In the genomic region with DNA sequence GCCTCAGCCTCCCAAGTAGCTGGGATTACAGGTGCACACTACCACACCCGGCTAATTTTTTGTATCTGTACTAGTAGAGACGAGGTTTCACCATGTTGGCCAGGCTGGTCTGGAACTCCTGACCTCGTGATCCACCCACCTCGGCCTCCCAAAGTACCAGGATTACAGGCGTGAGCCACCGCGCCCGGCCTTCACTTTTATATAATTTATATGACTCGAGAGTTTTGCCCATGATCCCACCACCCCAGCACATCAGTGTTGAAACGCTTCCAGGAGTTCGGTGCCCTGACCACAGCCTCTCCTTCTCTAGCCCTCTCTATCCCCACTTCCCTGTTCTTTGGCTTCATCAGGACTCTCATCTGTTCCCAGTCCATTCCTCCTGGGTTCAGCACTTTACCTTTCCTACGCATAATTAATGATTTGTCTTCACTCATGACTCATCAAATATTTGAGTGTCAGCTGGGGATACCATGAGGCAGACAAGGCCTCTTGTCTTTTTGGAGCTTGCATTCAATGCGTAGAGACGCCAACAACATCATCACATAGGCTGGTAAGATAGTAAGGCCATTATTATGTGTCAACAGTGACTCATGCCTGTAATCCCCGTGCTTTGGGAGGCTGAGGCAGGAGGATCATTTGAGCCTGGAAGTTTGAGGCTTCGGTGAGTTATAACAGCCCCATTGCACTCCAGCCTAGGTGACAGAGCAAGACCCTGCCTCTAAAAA, we compare ENCODE assay signal across 8 cellular contexts. TPM values are rescaled to one million over a fixed set of nuclear protein-coding genes. Genes with fewer than 3 reads are reported as not detected.
DNase-seq lines count a peak whose midpoint lies in the region; ATAC-seq lines count a peak whose summit lies in the region.

No MANE protein-coding gene starts in this region.

- ATAC-seq in CD4-positive, CD25-positive, alpha-beta regulatory T cell (ENCODE audit: low read depth in 2 of 2): no peak
- ATAC-seq in GM19397 (IDR thresholded peaks at IDR 0.05; ENCODE audit: unreplicated experiment) (no peak), GM18907 (IDR thresholded peaks at IDR 0.05; ENCODE audit: unreplicated experiment) (no peak)

- peak overlapping the region; percentile 98 for H3K27ac ChIP-seq in CD4-positive, CD25-positive, alpha-beta regulatory T cell (ENCODE audit: insufficient read depth, low read length, poor library complexity, severe bottlenecking)
- H3K27ac ChIP-seq in Karpas-422 (ENCODE audit: low read length) (peak overlapping the region; percentile 77; the same call in 1 of the 2 replicates), mucosa of rectum (ENCODE audit: low read depth in 2 of 2, low read length in 2 of 2) (no peak overlapping the region)

- no peak overlapping the region for H2AFZ ChIP-seq in Karpas-422 (ENCODE audit: low read length)

- peak overlapping the region; percentile 82 to 99 (median 84) for H3K4me3 Mint-ChIP-seq in CD4-positive, CD25-positive, alpha-beta regulatory T cell

- peak in 1 of 3 donors; percentile 34 for DNase-seq in CD4-positive, CD25-positive, alpha-beta regulatory T cell
- DNase-seq in Karpas-422 (no peak), astrocyte of the hippocampus (ENCODE audit: low read depth, low spot score) (peak; percentile 58), DMS79 treated with DMSO at 0.1 percent for 48 hours (lab: John Stamatoyannopoulos, UW) (no peak), HuH-7.5 (ENCODE audit: low spot score) (no peak)

- peaks cover 41% of the 10 kb centered on the region for H3K4me1 ChIP-seq in CD4-positive, CD25-positive, alpha-beta regulatory T cell (ENCODE audit: control insufficient read depth, insufficient read depth, low read length, poor library complexity, severe bottlenecking)
- peaks cover 19% of the 10 kb centered on the region for H3K4me1 ChIP-seq in Karpas-422 (ENCODE audit: low read length)
- H3K4me1 ChIP-seq in mucosa of rectum (ENCODE audit: control insufficient read depth in 2 of 2, insufficient read depth in 2 of 2, low read length in 2 of 2): peaks cover 4 to 7% of the 10 kb centered on the region in 2 donors

- peaks cover 27% of the 10 kb centered on the region for H3K79me2 ChIP-seq in Karpas-422 (ENCODE audit: low read length)

- no peaks in the 10 kb centered on the region for H3K27me3 ChIP-seq in CD4-positive, CD25-positive, alpha-beta regulatory T cell (ENCODE audit: control insufficient read depth, insufficient read depth, low read length)
- H3K27me3 ChIP-seq in Karpas-422 (ENCODE audit: low read length) (no peaks in the 10 kb centered on the region), mucosa of rectum (ENCODE audit: control insufficient read depth in 2 of 2, insufficient read depth in 2 of 2, low read length in 2 of 2) (no peaks in the 10 kb centered on the region)

- peak overlapping the region; percentile 82 to 100 (median 94) for H3K27ac Mint-ChIP-seq in CD4-positive, CD25-positive, alpha-beta regulatory T cell

- H3K27me3 Mint-ChIP-seq in CD4-positive, CD25-positive, alpha-beta regulatory T cell: no peaks in the 10 kb centered on the region

- H3K9me3 ChIP-seq in CD4-positive, CD25-positive, alpha-beta regulatory T cell (ENCODE audit: control insufficient read depth in 2 of 2, low read length in 2 of 2): no peaks in the 10 kb centered on the region
- no peaks in the 10 kb centered on the region for H3K9me3 ChIP-seq in Karpas-422 (ENCODE audit: low read length)
- no peaks in the 10 kb centered on the region for H3K9me3 ChIP-seq in mucosa of rectum (ENCODE audit: control insufficient read depth in 2 of 2, low read length in 2 of 2)

- no peaks in the 10 kb centered on the region for H4K20me1 ChIP-seq in Karpas-422 (ENCODE audit: insufficient read depth, low read depth, low read length)

- peaks cover 11 to 55% (median 26%) of the 10 kb centered on the region in 4 donors for H3K4me1 Mint-ChIP-seq in CD4-positive, CD25-positive, alpha-beta regulatory T cell

- H3K4me3 ChIP-seq in CD4-positive, CD25-positive, alpha-beta regulatory T cell (ENCODE audit: low read depth, low read length): peak overlapping the region; percentile 88
- H3K4me3 ChIP-seq in Karpas-422 (ENCODE audit: low read length) (peak overlapping the region; percentile 92), mucosa of rectum (ENCODE audit: low read length in 2 of 2) (peak overlapping the region; percentile 26 to 100)

- H3K9me3 Mint-ChIP-seq in CD4-positive, CD25-positive, alpha-beta regulatory T cell: no peaks in the 10 kb centered on the region

- H3K4me2 ChIP-seq in Karpas-422 (ENCODE audit: low read depth, low read length, poor library complexity, severe bottlenecking): peak overlapping the region; percentile 98

- no peaks in the 10 kb centered on the region for H3K9me2 ChIP-seq in Karpas-422 (replicated peaks; ENCODE audit: insufficient read depth, low read length)

- H3K9ac ChIP-seq in Karpas-422 (ENCODE audit: low read length): peak overlapping the region; percentile 87
- H3K9ac ChIP-seq in mucosa of rectum (ENCODE audit: low read depth in 1 of 2, low read length in 2 of 2): peak overlapping the region; percentile 17 to 91

- peaks cover 10% of the 10 kb centered on the region for H3K36me3 ChIP-seq in CD4-positive, CD25-positive, alpha-beta regulatory T cell (ENCODE audit: control insufficient read depth, insufficient read depth, low read length)
- no peaks in the 10 kb centered on the region for H3K36me3 ChIP-seq in Karpas-422 (ENCODE audit: insufficient read depth, low read length)
- peaks cover 9 to 18% of the 10 kb centered on the region in 2 donors for H3K36me3 ChIP-seq in mucosa of rectum (ENCODE audit: control insufficient read depth in 2 of 2, insufficient read depth in 2 of 2, low read length in 2 of 2)

- H3K36me3 Mint-ChIP-seq in CD4-positive, CD25-positive, alpha-beta regulatory T cell: peaks cover 15% of the 10 kb centered on the region

RNA-seq across cellular contexts. Expression of a gene that starts 1.4 kb away (rescaled TPM):
- 69.3 TPM for total RNA-seq in CD4-positive, CD25-positive, alpha-beta regulatory T cell
- polyA plus RNA-seq in CD4-positive, CD25-positive, alpha-beta regulatory T cell: 10 to 100 TPM; 70.6 to 89.9 (median 88.7) TPM
- 40.1 and 51.2 TPM in 2 replicates for total RNA-seq in Karpas-422 (2014; rRNA removed; shearing (Covaris generic); ENCODE audit: low replicate concordance)

RNA-seq across cellular contexts. Expression of a gene that starts 20.3 kb away (rescaled TPM):
- total RNA-seq in CD4-positive, CD25-positive, alpha-beta regulatory T cell: 21.3 TPM
- polyA plus RNA-seq in CD4-positive, CD25-positive, alpha-beta regulatory T cell: 10 to 100 TPM in 3 of 4 donors, 1 to 10 TPM in 1; 8.2 to 17.5 (median 12.7) TPM
- total RNA-seq in Karpas-422 (2014; rRNA removed; shearing (Covaris generic); ENCODE audit: low replicate concordance): 16.8 and 24.0 TPM in 2 replicates

RNA-seq across cellular contexts. Expression of a gene that starts 27.8 kb away (rescaled TPM):
- total RNA-seq in CD4-positive, CD25-positive, alpha-beta regulatory T cell: 1.1 TPM
- not detected for polyA plus RNA-seq in CD4-positive, CD25-positive, alpha-beta regulatory T cell
- total RNA-seq in Karpas-422 (2014; rRNA removed; shearing (Covaris generic); ENCODE audit: low replicate concordance): 0.18 and 0.48 TPM in 2 replicates

RNA-seq across cellular contexts. Expression of a gene that starts 33.7 kb away (rescaled TPM):
- total RNA-seq in CD4-positive, CD25-positive, alpha-beta regulatory T cell: 3.7 TPM
- 1 to 10 TPM in 1 of 4 donors, under 1 TPM in 3; 0.13 to 2.0 (median 0.57) TPM for polyA plus RNA-seq in CD4-positive, CD25-positive, alpha-beta regulatory T cell
- total RNA-seq in Karpas-422 (2014; rRNA removed; shearing (Covaris generic); ENCODE audit: low replicate concordance): 7.6 and 10.0 TPM in 2 replicates

Comparison
In these comparisons a context has a peak if more than half of its experiments do, and no peak if none do; other contexts are left out.
1. H3K27ac ChIP-seq: peak in CD4-positive, CD25-positive, alpha-beta regulatory T cell (single experiment) and Karpas-422 (single experiment); none in mucosa of rectum (0 of 2).
2. Peak in every context shown above with its lines, with median percentiles within 50 percentile points of each other: H3K4me3 ChIP-seq.